In genomic region chr3:106025151-106025722, GRCh38 we compare ENCODE assay signal across 12 cellular contexts.
A peak's percentile ranks its signal among the peaks of the same experiment; 100 is the strongest.
DNase-seq lines count a peak whose midpoint lies in the region; TF ChIP-seq lines count a peak whose summit lies in the region.
"Had no signal": no experiment of that assay in that cellular context is flagged by ENCODE, and none has a peak within 500 bp of the region (broad histone marks: within the 10 kb centered on the region; RNA-seq: fewer than 3 reads in every experiment).

No MANE protein-coding gene starts in this region.

- WGBS in endodermal cell (ENCODE audit: insufficient coverage in 1 of 2, insufficient read length in 1 of 2), 2 experiments = 84 to 93% methylated on average over 3 to 4 of the region's 4 CpGs

- H3K9ac ChIP-seq in endodermal cell (ENCODE audit: extremely low read depth, low read length, poor library complexity, severe bottlenecking) = no peak overlapping the region

- H4K20me1 ChIP-seq in osteoblast (ENCODE audit: insufficient read depth, low read length) = no peaks in the 10 kb centered on the region

- H3K27ac Mint-ChIP-seq in endodermal cell = no peak overlapping the region
- H3K27ac Mint-ChIP-seq: activated T-cell treated with anti-CD3 and anti-CD28 coated beads, Interleukin-2, amount 50 U/mL, for 72 hours; T-helper 1 cell treated with Interleukin-12 subunit alpha and Interleukin-12 subunit beta and Interleukin-4 antibody, amounts not matched to agents 30 μg/mL and 1 μg/mL, for 36 hours; type B pancreatic cell had no signal

- H3K9me3 ChIP-seq in endodermal cell (ENCODE audit: control insufficient read depth, low read length) (no peaks in the 10 kb centered on the region), osteoblast (ENCODE audit: low read depth, low read length) (no peaks in the 10 kb centered on the region)

- no peaks in the 10 kb centered on the region for H3K36me3 Mint-ChIP-seq in endodermal cell (ENCODE audit: low read depth)
- H3K36me3 Mint-ChIP-seq: type B pancreatic cell had no signal

- H3K27me3 Mint-ChIP-seq in endodermal cell (ENCODE audit: insufficient read depth) = no peaks in the 10 kb centered on the region
- H3K27me3 Mint-ChIP-seq: type B pancreatic cell had no signal

- H3K79me2 ChIP-seq in osteoblast (ENCODE audit: insufficient read depth, low read length) = no peaks in the 10 kb centered on the region

- DNase-seq in GM03348 (ENCODE audit: low spot score) = peak; percentile 5
- peak; percentile 92 for DNase-seq in NCI-H2196 treated with DMSO at 0.1 percent for 48 hours (lab: John Stamatoyannopoulos, UW; ENCODE audit: unreplicated experiment)
- peak; percentile 45 for DNase-seq in endodermal cell
- DNase-seq in osteoblast (ENCODE audit: insufficient read length, low spot score, missing footprints) = no peak
- no peak for DNase-seq in stimulated activated CD4-positive, alpha-beta T cell treated with anti-CD3 and anti-CD28 coated beads, Interleukin-4, amount 100 ng/mL, for 24 hours
- DNase-seq in GM13977 (ENCODE audit: low spot score) = no peak
- DNase-seq in RKO (ENCODE audit: low spot score) = no peak
- DNase-seq in NAMALWA (ENCODE audit: low spot score) = no peak
- DNase-seq: activated T-cell treated with anti-CD3 and anti-CD28 coated beads, Interleukin-2, amount 50 U/mL, for 72 hours; Kasumi-1 had no signal

- H3K4me3 ChIP-seq in endodermal cell (ENCODE audit: low read length) = no peak overlapping the region
- no peak overlapping the region for H3K4me3 ChIP-seq in osteoblast (ENCODE audit: insufficient read depth, low read length)

- peak overlapping the region; percentile 63 for H2AFZ ChIP-seq in osteoblast (ENCODE audit: low read length)

- peak overlapping the region; percentile 9 for H3K4me2 ChIP-seq in osteoblast (ENCODE audit: insufficient read depth, low read length)

- H3K27ac ChIP-seq in endodermal cell (ENCODE audit: low read depth, low read length) = no peak overlapping the region
- H3K27ac ChIP-seq in osteoblast (ENCODE audit: low read depth, low read length) = peak overlapping the region; percentile 51

- H3K9me3 Mint-ChIP-seq in endodermal cell = no peaks in the 10 kb centered on the region
- H3K9me3 Mint-ChIP-seq: type B pancreatic cell had no signal

- in situ Hi-C loops in GM13977 (cut with MboI; ENCODE audit: low pct_unique_long_range_greater_than_20kb, low sequenced_read_pairs, unreplicated experiment) = no loop called here

- H3K4me3 Mint-ChIP-seq in endodermal cell = no peak overlapping the region
- H3K4me3 Mint-ChIP-seq: activated T-cell treated with anti-CD3 and anti-CD28 coated beads, Interleukin-2, amount 50 U/mL, for 72 hours; T-helper 1 cell treated with Interleukin-12 subunit alpha and Interleukin-12 subunit beta and Interleukin-4 antibody, amounts not matched to agents 30 μg/mL and 1 μg/mL, for 36 hours; type B pancreatic cell had no signal

- H3K4me1 Mint-ChIP-seq in endodermal cell = peaks cover 6% of the 10 kb centered on the region

- TF ChIP-seq CTCF in endodermal cell (conservative IDR thresholded peaks at IDR 0.05) = no peak
- no peak for TF ChIP-seq CTCF in osteoblast (IDR thresholded peaks at IDR 0.05; ENCODE audit: extremely low read depth, low read depth, low read length)
- TF ChIP-seq CTCF in GM13977 (IDR thresholded peaks at IDR 0.05; ENCODE audit: extremely low read depth, insufficient read depth, missing control alignments) = no peak

- H3K4me1 ChIP-seq in endodermal cell (ENCODE audit: control insufficient read depth, insufficient read depth, low read length) (no peaks in the 10 kb centered on the region), osteoblast (ENCODE audit: insufficient read depth, low read length) (peaks cover 7% of the 10 kb centered on the region)

- no peaks in the 10 kb centered on the region for H3K36me3 ChIP-seq in endodermal cell (ENCODE audit: control insufficient read depth, insufficient read depth, low read length)
- no peaks in the 10 kb centered on the region for H3K36me3 ChIP-seq in osteoblast (ENCODE audit: insufficient read depth, low read length)

- H3K27me3 ChIP-seq in endodermal cell (ENCODE audit: control insufficient read depth, insufficient read depth, low read length, poor library complexity, severe bottlenecking) = no peaks in the 10 kb centered on the region
- H3K27me3 ChIP-seq in osteoblast (ENCODE audit: insufficient read depth, low read length) = no peaks in the 10 kb centered on the region

Comparison
In these comparisons a context has a peak if more than half of its experiments do, and no peak if none do; other contexts are left out.
1. DNase-seq: peak in GM03348 (single experiment), NCI-H2196 treated with DMSO at 0.1 percent for 48 hours (single experiment) and endodermal cell (single experiment); none in osteoblast (single experiment), stimulated activated CD4-positive, alpha-beta T cell treated with anti-CD3 and anti-CD28 coated beads, Interleukin-4, amount 100 ng/mL, for 24 hours (single experiment), GM13977 (single experiment), RKO (single experiment) and NAMALWA (single experiment).